Comparison of ENCODE assay signal across 11 cellular contexts in genomic region chr11:66491315-66491935, GRCh38.
DNase-seq lines count a peak whose midpoint lies in the region; ATAC-seq and TF ChIP-seq lines count a peak whose summit lies in the region.
"Had no signal": no experiment of that assay in that cellular context is flagged by ENCODE, and none has a peak within 500 bp of the region (broad histone marks: within the 10 kb centered on the region; RNA-seq: fewer than 3 reads in every experiment).

No MANE protein-coding gene starts in this region.

- peak; percentile 65 for DNase-seq in 8988T
- no peak for DNase-seq in activated T-cell treated with anti-CD3 and anti-CD28 coated beads, Interleukin-2, amount 50 U/mL, for 1 hour
- DNase-seq: cerebellar nuclear complex, MG63 had no signal

- peaks cover 43% of the 10 kb centered on the region for H3K36me3 ChIP-seq in iPS-18a (ENCODE audit: control insufficient read depth, low read depth, low read length)

- ATAC-seq in SK-N-SH treated with all-trans-retinoic acid at 6 μM for 48 hours (peak; percentile 76), HG03097 (IDR thresholded peaks at IDR 0.05; ENCODE audit: low FRiP score, unreplicated experiment) (no peak), HG03196 (IDR thresholded peaks at IDR 0.05; ENCODE audit: unreplicated experiment) (no peak), GM19452 (IDR thresholded peaks at IDR 0.05; ENCODE audit: unreplicated experiment) (no peak)
- ATAC-seq: heart left ventricle had no signal

- H3K9ac ChIP-seq in iPS-18a (ENCODE audit: low read length) = peak overlapping the region; percentile 37

- H3K4me3 ChIP-seq in GM12875 (ENCODE audit: low read depth, low read length) (no peak overlapping the region), iPS-18a (ENCODE audit: low read length) (no peak overlapping the region)
- H3K4me3 ChIP-seq: heart left ventricle, MG63 had no signal

- peaks cover 5% of the 10 kb centered on the region for H3K4me1 ChIP-seq in iPS-18a (ENCODE audit: control insufficient read depth, low read depth, low read length)
- H3K4me1 ChIP-seq: heart left ventricle had no signal

- H3K27ac ChIP-seq in iPS-18a (ENCODE audit: low read length) = no peak overlapping the region
- H3K27ac ChIP-seq: heart left ventricle had no signal

- peak; percentile 56; the same call in 1 of the 2 replicates for TF ChIP-seq CTCF in GM12875 (IDR thresholded peaks at IDR 0.05; ENCODE audit: borderline replicate concordance, insufficient read depth, low read depth, low read length)

- H3K27me3 ChIP-seq in iPS-18a (ENCODE audit: control insufficient read depth, insufficient read depth, low read length) = no peaks in the 10 kb centered on the region
- H3K27me3 ChIP-seq: heart left ventricle, MG63 had no signal

- no peaks in the 10 kb centered on the region for H3K9me3 ChIP-seq in iPS-18a (ENCODE audit: control insufficient read depth, low read depth, low read length)
- H3K9me3 ChIP-seq: heart left ventricle, MG63 had no signal

TF ChIP-seq in SK-N-SH treated with all-trans-retinoic acid at 6 μM for 48 hours, 23 proteins besides CTCF, POLR2A, EP300 and RAD21:
- TF ChIP-seq ARNTL (CRISPR knock-in tag; IDR thresholded peaks at IDR 0.05; ENCODE audit: borderline replicate concordance, low read depth) (no peak), POU6F1 (CRISPR knock-in tag; IDR thresholded peaks at IDR 0.05; ENCODE audit: borderline replicate concordance, low read depth) (no peak), ZNF565 (CRISPR knock-in tag; conservative IDR thresholded peaks at IDR 0.05; ENCODE audit: low read depth) (no peak), ZNF70 (CRISPR knock-in tag; IDR thresholded peaks at IDR 0.05) (no peak), ZNF8 (CRISPR knock-in tag; IDR thresholded peaks at IDR 0.05) (no peak), ISL1 (CRISPR knock-in tag; IDR thresholded peaks at IDR 0.05) (no peak), OSR1 (CRISPR knock-in tag; IDR thresholded peaks at IDR 0.05) (no peak), BACH2 (CRISPR knock-in tag; IDR thresholded peaks at IDR 0.05; ENCODE audit: borderline replicate concordance) (no peak), SNAI2 (CRISPR knock-in tag; IDR thresholded peaks at IDR 0.05) (no peak), PPARA (CRISPR knock-in tag; IDR thresholded peaks at IDR 0.05; ENCODE audit: borderline replicate concordance) (no peak), ZFP30 (CRISPR knock-in tag; IDR thresholded peaks at IDR 0.05) (no peak), CSRNP3 (CRISPR knock-in tag; IDR thresholded peaks at IDR 0.05) (no peak)
